In genomic region chrX:74421181-74422028, GRCh38 we compare ENCODE assay signal across 8 cellular contexts. TPM values are rescaled to one million over a fixed set of nuclear protein-coding genes. Genes with fewer than 3 reads are reported as not detected.
DNase-seq lines count a peak whose midpoint lies in the region; ATAC-seq and TF ChIP-seq lines count a peak whose summit lies in the region.

TSS of gene SLC16A2 (plus strand) at chrX:74421493. CDS start at chrX:74421638, 145 bp downstream.

- H3K9me3 ChIP-seq in HAP-1 (no peaks in the 10 kb centered on the region), osteoblast (ENCODE audit: low read depth, low read length) (no peaks in the 10 kb centered on the region)

- intact Hi-C loops in cardiac septum (cut with DNase I), result loop anchor here (1.0 kb wide), 1 partner anchor 115 kb away; no protein-coding TSS in a partner anchor

- H3K27me3 ChIP-seq in BJ (ENCODE audit: control insufficient read depth, insufficient read depth, low read length) (no peaks in the 10 kb centered on the region), HAP-1 (ENCODE audit: low read depth) (no peaks in the 10 kb centered on the region), osteoblast (ENCODE audit: insufficient read depth, low read length) (no peaks in the 10 kb centered on the region)

- H3K4me1 ChIP-seq in HAP-1 (no peaks in the 10 kb centered on the region), osteoblast (ENCODE audit: insufficient read depth, low read length) (peaks cover 8% of the 10 kb centered on the region)

- H3K4me3 ChIP-seq in BJ (ENCODE audit: low read depth, low read length), result peak within 1 kb of the TSS; percentile 62
- peak within 1 kb of the TSS; percentile 45 for H3K4me3 ChIP-seq in HAP-1
- H3K4me3 ChIP-seq in osteoblast (ENCODE audit: insufficient read depth, low read length), result peak within 1 kb of the TSS; percentile 73

- H3K79me2 ChIP-seq in osteoblast (ENCODE audit: insufficient read depth, low read length), result peaks cover 17% of the 10 kb centered on the region

- DNase-seq in BJ (ENCODE audit: low read depth) (peak; percentile 35), HAP-1 (ENCODE audit: low spot score in 2 of 2) (peak; percentile 51 to 83), RPMI8226 (peak; percentile 15), amniotic stem cell (lab: John Stamatoyannopoulos, UW) (peak; percentile 48), cardiac septum (ENCODE audit: low spot score) (peak; percentile 77), osteoblast (ENCODE audit: insufficient read length, low spot score, missing footprints) (peak; percentile 95)

- CTCF ChIA-PET in BJ (lab: Yijun Ruan, JAX), result interaction anchor here (0.8 kb wide), 1 partner anchor 114 kb away, joined by 4 read pairs; no protein-coding TSS in a partner anchor

- POLR2A ChIA-PET in BJ (lab: Charles Lee), result interaction anchor here (0.6 to 1.4 kb wide), 2 partner anchors 163 to 193 kb away, joined by 3 to 5 read pairs; partner anchors contain the start of gene RLIM

- no peaks in the 10 kb centered on the region for H3K36me3 ChIP-seq in BJ (ENCODE audit: control insufficient read depth, insufficient read depth, low read length)
- H3K36me3 ChIP-seq in HAP-1 (replicated peaks), result no peaks in the 10 kb centered on the region
- H3K36me3 ChIP-seq in osteoblast (ENCODE audit: insufficient read depth, low read length), result no peaks in the 10 kb centered on the region

- H4K20me1 ChIP-seq in osteoblast (ENCODE audit: insufficient read depth, low read length), result peaks cover 9% of the 10 kb centered on the region

- TF ChIP-seq CTCF in BJ (IDR thresholded peaks at IDR 0.05; ENCODE audit: insufficient read depth, low read depth, low read length) (no peak), osteoblast (IDR thresholded peaks at IDR 0.05; ENCODE audit: extremely low read depth, low read depth, low read length) (no peak)

- in situ Hi-C loops in HAP-1 (cut with MboI; ENCODE audit: low sequenced_read_pairs), result no loop called here

- H3K4me2 ChIP-seq in osteoblast (ENCODE audit: insufficient read depth, low read length), result peak within 1 kb of the TSS; percentile 81

- no peak for ATAC-seq in HG03457 (IDR thresholded peaks at IDR 0.05; ENCODE audit: unreplicated experiment)
- no peak for ATAC-seq in GM18861 (IDR thresholded peaks at IDR 0.05; ENCODE audit: unreplicated experiment)

- H3K27ac ChIP-seq in osteoblast (ENCODE audit: low read depth, low read length), result peak within 1 kb of the TSS; percentile 49

- H2AFZ ChIP-seq in osteoblast (ENCODE audit: low read length), result peak within 1 kb of the TSS; percentile 85

RNA-seq across cellular contexts. Expression of gene SLC16A2, which starts in this region (rescaled TPM):
- polyA plus RNA-seq in BJ (2011; rRNA removed), result 61.6 and 67.0 TPM in 2 replicates
- 29.1 and 51.1 TPM in 2 replicates for polyA minus RNA-seq in BJ (2011; rRNA and poly(A)+ RNA removed)
- total RNA-seq in cardiac septum (8.2 TPM), osteoblast (11.6 and 15.6 TPM in 2 replicates)

Comparison
In these comparisons a context has a peak if more than half of its experiments do, and no peak if none do; other contexts are left out.
1. DNase-seq: peak in every context shown above with its lines; median percentile 95 in osteoblast; 77 in cardiac septum; 67 in HAP-1; 48 in amniotic stem cell; 35 in BJ; 15 in RPMI8226.